Comparison of ENCODE assay signal across 8 cellular contexts in the genomic region with DNA sequence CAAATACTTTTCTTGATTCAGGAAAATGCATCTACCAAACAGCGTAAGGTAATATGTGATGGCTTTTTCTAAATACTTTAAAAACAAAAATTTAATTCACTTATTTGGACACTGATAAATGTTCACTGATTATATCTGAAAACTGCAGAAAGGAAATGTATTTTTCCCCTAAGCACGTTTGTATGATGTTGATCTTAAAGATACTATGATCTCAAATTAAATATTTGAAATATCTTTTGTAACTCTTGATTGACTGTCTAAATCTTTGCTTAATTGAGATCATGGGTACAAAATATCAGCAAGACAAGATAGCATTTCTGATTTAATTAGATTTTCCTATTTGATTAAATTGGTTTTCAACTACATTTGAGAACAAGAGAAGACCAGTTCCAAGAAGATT.
"Had no signal": no experiment of that assay in that cellular context is flagged by ENCODE, and none has a peak within 500 bp of the region (broad histone marks: within the 10 kb centered on the region; RNA-seq: fewer than 3 reads in every experiment).

No MANE protein-coding gene starts in this region.

- H3K27ac Mint-ChIP-seq: HFFc6 had no signal

- FAIRE-seq: HTR-8/SVneo, K562 had no signal

- H3K4me3 ChIP-seq: GM23248, HAP-1, K562 had no signal

- H3K36me3 ChIP-seq: HAP-1 had no signal

- DNase-seq: GM23248, GOT3, H7, HFFc6 had no signal

- H3K9me3 ChIP-seq: HAP-1 had no signal

- ATAC-seq: HCT116, K562 had no signal

- H2AFZ ChIP-seq: GM23248 had no signal

- H3K9ac ChIP-seq: GM23248 had no signal

- H3K27ac ChIP-seq: GM23248 had no signal

- H3K9me3 Mint-ChIP-seq: HFFc6 had no signal

- H3K4me1 ChIP-seq: HAP-1 had no signal
